28 cellular contexts compared by ENCODE assay signal in genomic region chr20:427401-427800, GRCh38.
"Had no signal": no experiment of that assay in that cellular context is flagged by ENCODE, and none has a peak within 500 bp of the region (broad histone marks: within the 10 kb centered on the region; RNA-seq: fewer than 3 reads in every experiment).

No MANE protein-coding gene starts in this region.

- H3K27me3 ChIP-seq: brain microvascular endothelial cell, cardiac muscle cell, SJCRH30 had no signal

- H3K4me1 ChIP-seq: SJCRH30 had no signal

- H3K27ac ChIP-seq: brain microvascular endothelial cell, cardiac muscle cell, SJCRH30, WERI-Rb-1 had no signal

- H3K27ac Mint-ChIP-seq: activated CD4-positive, alpha-beta memory T cell treated with anti-CD3 and anti-CD28 coated beads for 36 hours; activated naive CD4-positive, alpha-beta T cell treated with anti-CD3 and anti-CD28 coated beads, Interleukin-2, amount 50 U/mL, for 24 hours had no signal

- ATAC-seq: Panc1 had no signal

- H3K9me3 ChIP-seq: SJCRH30, SK-N-SH had no signal

- H3K9me3 Mint-ChIP-seq: activated CD4-positive, alpha-beta memory T cell treated with anti-CD3 and anti-CD28 coated beads for 36 hours; activated naive CD4-positive, alpha-beta T cell treated with anti-CD3 and anti-CD28 coated beads, Interleukin-2, amount 50 U/mL, for 24 hours; activated T-helper 1 cell treated with anti-CD3 and anti-CD28 coated beads, Interleukin-12 subunit alpha, Interleukin-12 subunit beta, Interleukin-2, Interleukin-4 antibody, amounts not matched to agents 30 ng/mL and 10 ng/mL and 1 ng/mL, durations not matched to agents 14 hours and 24 hours and 36 hours had no signal

- DNase-seq: activated CD4-positive, alpha-beta memory T cell treated with anti-CD3 and anti-CD28 coated beads for 36 hours; activated CD4-positive, alpha-beta T cell treated with anti-CD3 and anti-CD28 coated beads for 4 hours; activated CD8-positive, alpha-beta memory T cell treated with anti-CD3 and anti-CD28 coated beads, Interleukin-2, amount 50 U/mL, for 4 hours; activated effector memory CD4-positive, alpha-beta T cell treated with Interleukin-2 at 50 U/mL for 16 hours; activated naive CD4-positive, alpha-beta T cell; brain microvascular endothelial cell; Karpas-422; MM.1S; NCI-H1105; NCI-H1436; NCI-H1694 treated with DMSO at 0.1 percent for 48 hours; NCI-H2029 treated with DMSO at 0.1 percent for 48 hours; NCI-H345; NCI-H510A; NCI-H526 treated with DMSO at 0.1 percent for 48 hours; NCI-H82; NK-92 treated with Interleukin-12 subunit alpha and Interleukin-12 subunit beta, amount 100 ng/mL, for 24 hours; OCI-M1; Right ventricle myocardium superior; RPMI8226; SJCRH30; SK-N-SH; T-helper 1 cell; WERI-Rb-1 had no signal

- H3K4me3 Mint-ChIP-seq: activated CD4-positive, alpha-beta memory T cell treated with anti-CD3 and anti-CD28 coated beads for 36 hours; activated naive CD4-positive, alpha-beta T cell treated with anti-CD3 and anti-CD28 coated beads, Interleukin-2, amount 50 U/mL, for 24 hours; activated T-helper 1 cell treated with anti-CD3 and anti-CD28 coated beads, Interleukin-12 subunit alpha, Interleukin-12 subunit beta, Interleukin-2, Interleukin-4 antibody, amounts not matched to agents 30 ng/mL and 10 ng/mL and 1 ng/mL, durations not matched to agents 14 hours and 24 hours and 36 hours had no signal

- H3K4me3 ChIP-seq: cardiac muscle cell, SJCRH30 had no signal

- H3K27me3 Mint-ChIP-seq: activated CD4-positive, alpha-beta memory T cell treated with anti-CD3 and anti-CD28 coated beads for 36 hours; activated naive CD4-positive, alpha-beta T cell treated with anti-CD3 and anti-CD28 coated beads, Interleukin-2, amount 50 U/mL, for 24 hours had no signal
